In genomic region chr14:50725761-50726160, GRCh38 we compare ENCODE assay signal across 1 cellular context.
TF ChIP-seq lines count a peak whose summit lies in the region.

No MANE protein-coding gene starts in this region.

TF ChIP-seq in H1, 55 proteins besides CTCF, POLR2A, EP300 and RAD21:
- TF ChIP-seq POLR2AphosphoS5 (IDR thresholded peaks at IDR 0.05; ENCODE audit: low read depth, low read length): no peak
- TF ChIP-seq GABPA (IDR thresholded peaks at IDR 0.05; ENCODE audit: borderline replicate concordance, insufficient read depth, low read length): no peak
- no peak for TF ChIP-seq MAFK (IDR thresholded peaks at IDR 0.05; ENCODE audit: low read depth, low read length)
- TF ChIP-seq JUND (IDR thresholded peaks at IDR 0.05; ENCODE audit: low read length): no peak
- TF ChIP-seq CTBP2 (IDR thresholded peaks at IDR 0.05; ENCODE audit: borderline replicate concordance, insufficient read depth, insufficient read length, low read length): no peak
- no peak for TF ChIP-seq NRF1 (IDR thresholded peaks at IDR 0.05; ENCODE audit: low read depth, low read length)
- TF ChIP-seq GTF2F1 (IDR thresholded peaks at IDR 0.05; ENCODE audit: borderline replicate concordance, low read depth, low read length): no peak
- TF ChIP-seq FOSL1 (IDR thresholded peaks at IDR 0.05; ENCODE audit: insufficient read depth, low read depth, low read length): no peak
- TF ChIP-seq SP1 (IDR thresholded peaks at IDR 0.05; ENCODE audit: low read depth, low read length): no peak
- TF ChIP-seq ZNF274 (IDR thresholded peaks at IDR 0.05; ENCODE audit: borderline replicate concordance, extremely low read depth, low read length): no peak
- no peak for TF ChIP-seq MAX (IDR thresholded peaks at IDR 0.05)
- no peak for TF ChIP-seq KDM5A (IDR thresholded peaks at IDR 0.05; ENCODE audit: low read length)
- no peak for TF ChIP-seq EZH2 (IDR thresholded peaks at IDR 0.05; ENCODE audit: low read depth, low read length, severe bottlenecking)
- no peak for TF ChIP-seq BACH1 (IDR thresholded peaks at IDR 0.05; ENCODE audit: low read length)
